9 cellular contexts compared by ENCODE assay signal in genomic region chr22:16917144-16918003, GRCh38.
DNase-seq lines count a peak whose midpoint lies in the region; ATAC-seq and TF ChIP-seq lines count a peak whose summit lies in the region.
"Had no signal": no experiment of that assay in that cellular context is flagged by ENCODE, and none has a peak within 500 bp of the region (broad histone marks: within the 10 kb centered on the region; RNA-seq: fewer than 3 reads in every experiment).

No MANE protein-coding gene starts in this region.

- H3K4me3 ChIP-seq in IMR-90 (ENCODE audit: insufficient read depth, low read depth, low read length) (no peak overlapping the region), Peyer's patch (no peak overlapping the region), uterus (no peak overlapping the region)

- BruUV-seq in IMR-90 (replicated peaks; lab: Mats Ljungman, UMichigan): no TSS peak

- no peak overlapping the region for H3K18ac ChIP-seq in IMR-90 (ENCODE audit: low read depth, low read length)

- no peak overlapping the region for H3K23ac ChIP-seq in IMR-90 (ENCODE audit: low read depth, low read length)

- no peak for TF ChIP-seq POLR2A in IMR-90 (IDR thresholded peaks at IDR 0.05; ENCODE audit: low read depth, low read length)
- no peak for TF ChIP-seq POLR2A in Peyer's patch (IDR thresholded peaks at IDR 0.05)
- TF ChIP-seq POLR2A in uterus (IDR thresholded peaks at IDR 0.05): no peak

- intact Hi-C loops in IMR-90 (cut with micrococcal nuclease) (loop anchor here (2.0 kb wide), 2 partner anchors 141 to 583 kb away; no protein-coding TSS in a partner anchor), head of caudate nucleus (cut with DNase I) (no loop called here), uterus (cut with DNase I; ENCODE audit: low total_unique reads) (no loop called here)

- POLR2A ChIA-PET in IMR-90 (lab: Charles Lee; ENCODE audit: unreplicated experiment): no interaction called here

- no peak overlapping the region for H4K8ac ChIP-seq in IMR-90 (ENCODE audit: low read depth in 2 of 2, low read length in 2 of 2)

- no peak overlapping the region for H3K27ac Mint-ChIP-seq in progenitor cell of endocrine pancreas
- H3K27ac Mint-ChIP-seq: dendritic cell treated with granulocyte-macrophage colony-stimulating factor and Interleukin-4, amounts not matched to agents 40 ng/mL and 50 ng/mL, for 4 days had no signal

- no peaks in the 10 kb centered on the region for H3K9me1 ChIP-seq in IMR-90 (ENCODE audit: insufficient read depth, low read length)

- H2BK5ac ChIP-seq in IMR-90 (ENCODE audit: low read depth, low read length, poor library complexity, severe bottlenecking): no peak overlapping the region

- no peaks in the 10 kb centered on the region for H3K36me3 Mint-ChIP-seq in progenitor cell of endocrine pancreas (ENCODE audit: insufficient read depth)

- H2AK5ac ChIP-seq in IMR-90 (ENCODE audit: low read depth, low read length): no peak overlapping the region

- H4K5ac ChIP-seq in IMR-90 (ENCODE audit: low read depth, low read length): no peak overlapping the region

- H3K4me1 ChIP-seq in IMR-90 (ENCODE audit: control insufficient read depth, insufficient read depth, low read length): no peaks in the 10 kb centered on the region
- no peaks in the 10 kb centered on the region for H3K4me1 ChIP-seq in Peyer's patch
- no peaks in the 10 kb centered on the region for H3K4me1 ChIP-seq in uterus

- H3K27me3 Mint-ChIP-seq in progenitor cell of endocrine pancreas: peaks cover 43% of the 10 kb centered on the region

- H3K27ac ChIP-seq in IMR-90 (ENCODE audit: insufficient read depth, low read length): no peak overlapping the region
- H3K27ac ChIP-seq in Peyer's patch: no peak overlapping the region
- no peak overlapping the region for H3K27ac ChIP-seq in uterus

- CTCF ChIA-PET in IMR-90 (lab: Yijun Ruan, JAX): interaction anchor here (0.5 to 1.6 kb wide), 5 partner anchors 11 to 142 kb away, joined by 3 to 5 read pairs (median 3); no protein-coding TSS in a partner anchor

- dilution Hi-C loops in IMR-90 (cut with HindIII; ENCODE audit: low sequenced_read_pairs, unreplicated experiment): no loop called here

- TF ChIP-seq RAD21 in IMR-90 (IDR thresholded peaks at IDR 0.05; ENCODE audit: low read length): peak; percentile 38

- WGBS in IMR-90 (ENCODE audit: extremely low coverage in 2 of 2, insufficient read length in 1 of 2), 2 experiments: 46% methylated on average over 5 of the region's 16 CpGs; no CpG with 5 or more reads in 1 of the 2 experiments

- H3K36me3 ChIP-seq in IMR-90 (ENCODE audit: control insufficient read depth, insufficient read depth, low read length): no peaks in the 10 kb centered on the region
- no peaks in the 10 kb centered on the region for H3K36me3 ChIP-seq in Peyer's patch
- no peaks in the 10 kb centered on the region for H3K36me3 ChIP-seq in uterus

- H2AFZ ChIP-seq in IMR-90 (replicated peaks; ENCODE audit: low read length, poor library complexity): no peak overlapping the region

- no peaks in the 10 kb centered on the region for H3K4me1 Mint-ChIP-seq in progenitor cell of endocrine pancreas (ENCODE audit: low read depth)

- no peak overlapping the region for H4K91ac ChIP-seq in IMR-90 (ENCODE audit: insufficient read depth, low read depth, low read length)

- no peak overlapping the region for H2BK120ac ChIP-seq in IMR-90 (ENCODE audit: low read depth, low read length)

- no peak overlapping the region for H3K14ac ChIP-seq in IMR-90 (replicated peaks; ENCODE audit: low read depth, low read length)

- H3K4ac ChIP-seq in IMR-90 (ENCODE audit: low read depth, low read length): no peak overlapping the region

- no peak overlapping the region for H3K56ac ChIP-seq in IMR-90 (ENCODE audit: extremely low read depth, insufficient read depth, low read length)

- no peak overlapping the region for H2BK20ac ChIP-seq in IMR-90 (ENCODE audit: low read depth, low read length)

- no peak overlapping the region for H3K4me3 Mint-ChIP-seq in progenitor cell of endocrine pancreas (ENCODE audit: low read depth)
- H3K4me3 Mint-ChIP-seq: dendritic cell treated with granulocyte-macrophage colony-stimulating factor and Interleukin-4, amounts not matched to agents 40 ng/mL and 50 ng/mL, for 4 days had no signal

- H3K9me3 ChIP-seq in IMR-90 (ENCODE audit: control insufficient read depth, insufficient read depth, low read length): no peaks in the 10 kb centered on the region
- no peaks in the 10 kb centered on the region for H3K9me3 ChIP-seq in Peyer's patch
- no peaks in the 10 kb centered on the region for H3K9me3 ChIP-seq in uterus

- ATAC-seq in IMR-90 (ENCODE audit: low read depth): peak; percentile 68

- peak; percentile 49 for TF ChIP-seq CTCF in IMR-90 (conservative IDR thresholded peaks at IDR 0.05; ENCODE audit: low read depth, low read length)
- TF ChIP-seq CTCF in Peyer's patch (IDR thresholded peaks at IDR 0.05): peak in 5 of 6 experiments; percentile 16 to 52 (median 28)
- peak; percentile 75 for TF ChIP-seq CTCF in progenitor cell of endocrine pancreas (IDR thresholded peaks at IDR 0.05; ENCODE audit: unreplicated experiment)
- TF ChIP-seq CTCF in uterus (IDR thresholded peaks at IDR 0.05): peak in 3 of 4 experiments; percentile 13 to 33 (median 24)

- H3K4me2 ChIP-seq in IMR-90 (ENCODE audit: low read depth, low read length): no peak overlapping the region

- no peaks in the 10 kb centered on the region for H4K20me1 ChIP-seq in IMR-90 (ENCODE audit: insufficient read depth, low read length)

- DNase-seq in GF-D8 (lab: John Stamatoyannopoulos, UW) (peak; percentile 25), IMR-90 (peak; percentile 15), Peyer's patch (peak; percentile 55 to 71 (median 55)), head of caudate nucleus (peak; percentile 56 to 93 (median 84)), progenitor cell of endocrine pancreas (ENCODE audit: low spot score, unreplicated experiment) (peak; percentile 46), uterus (peak; percentile 19 to 22), dedifferentiated amniotic fluid mesenchymal stem cell (ENCODE audit: extremely low spot score) (no peak)
- DNase-seq in activated gamma-delta T cell treated with anti-CD3 and anti-CD28 coated beads, Interleukin-2, amount 50 U/mL, for 16 hours (ENCODE audit: low read depth): peak; percentile 22

- H3K79me1 ChIP-seq in IMR-90 (ENCODE audit: low read depth in 1 of 2, low read length in 2 of 2): no peaks in the 10 kb centered on the region

- no peak overlapping the region for H2AK9ac ChIP-seq in IMR-90 (replicated peaks; ENCODE audit: low read depth, low read length, poor library complexity)

- H3K27me3 ChIP-seq in IMR-90 (ENCODE audit: control insufficient read depth, insufficient read depth, low read length): no peaks in the 10 kb centered on the region
- H3K27me3 ChIP-seq in Peyer's patch: no peaks in the 10 kb centered on the region
- no peaks in the 10 kb centered on the region for H3K27me3 ChIP-seq in uterus

- in situ Hi-C loops in IMR-90 (cut with MboI; ENCODE audit: low sequenced_read_pairs): no loop called here

- no peak overlapping the region for H2BK15ac ChIP-seq in IMR-90 (ENCODE audit: low read depth, low read length)

- H3K9ac ChIP-seq in IMR-90 (ENCODE audit: low read depth, low read length): no peak overlapping the region

- no peaks in the 10 kb centered on the region for H3K9me3 Mint-ChIP-seq in progenitor cell of endocrine pancreas (ENCODE audit: low read depth)
- H3K9me3 Mint-ChIP-seq: dendritic cell treated with granulocyte-macrophage colony-stimulating factor and Interleukin-4, amounts not matched to agents 40 ng/mL and 50 ng/mL, for 4 days had no signal

TF ChIP-seq in IMR-90, 13 proteins besides CTCF, POLR2A, EP300 and RAD21:
- TF ChIP-seq SMC3 (IDR thresholded peaks at IDR 0.05; ENCODE audit: low read depth, low read length): peak; percentile 34
- no peak for TF ChIP-seq CHD1 (IDR thresholded peaks at IDR 0.05; ENCODE audit: low read depth, low read length)
- no peak for TF ChIP-seq RCOR1 (IDR thresholded peaks at IDR 0.05; ENCODE audit: insufficient replicate concordance, low read length)
- no peak for TF ChIP-seq BHLHE40 (IDR thresholded peaks at IDR 0.05; ENCODE audit: low read depth, low read length)

Comparison
In these comparisons a context has a peak if more than half of its experiments do, and no peak if none do; other contexts are left out.
1. CTCF ChIP-seq: peak in every context shown above with its lines; median percentile 75 in progenitor cell of endocrine pancreas; 49 in IMR-90; 28 in Peyer's patch; 24 in uterus.